Comparison of ENCODE assay signal across 11 cellular contexts in the genomic region with DNA sequence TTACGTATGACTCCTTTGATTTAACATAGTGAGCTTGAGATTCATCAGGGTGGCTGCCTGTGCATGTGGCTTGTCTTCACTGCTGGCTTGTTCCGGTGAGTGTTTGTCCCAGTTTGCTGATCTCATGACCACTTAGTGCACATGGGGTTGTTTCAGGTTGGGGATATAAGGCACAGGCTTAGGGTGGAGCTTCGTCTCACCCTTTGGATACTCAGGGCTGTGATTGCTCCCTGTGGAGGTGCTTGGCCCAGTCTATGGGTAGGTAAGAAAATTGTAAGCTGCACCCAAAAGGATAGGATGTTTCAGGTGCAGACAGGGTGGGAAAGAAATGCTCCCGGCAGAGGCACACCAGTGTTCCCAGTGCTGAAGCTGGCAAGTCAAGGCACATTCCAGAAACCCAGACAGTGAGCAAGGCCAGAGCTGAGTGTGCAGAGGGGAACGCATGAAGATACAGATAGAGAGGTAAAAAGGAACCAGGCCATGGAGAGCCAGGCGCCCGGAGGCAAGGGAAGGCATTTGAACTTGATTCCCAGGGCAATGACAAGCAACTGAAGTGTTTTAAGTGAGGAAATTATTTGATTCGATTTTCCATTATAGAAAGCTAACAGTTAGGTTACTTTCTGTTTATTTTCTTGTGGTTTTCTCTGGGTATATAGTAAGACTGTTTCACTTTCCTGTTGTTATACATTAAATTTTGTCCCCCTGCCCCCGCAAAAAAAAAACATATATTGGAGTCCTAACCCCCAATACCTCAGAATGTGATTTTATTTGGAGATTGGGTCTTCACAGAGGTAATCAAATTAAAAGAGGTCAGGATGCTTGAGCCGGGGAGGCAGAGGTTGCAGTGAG.
DNase-seq lines count a peak whose midpoint lies in the region; ATAC-seq and TF ChIP-seq lines count a peak whose summit lies in the region.
"Had no signal": no experiment of that assay in that cellular context is flagged by ENCODE, and none has a peak within 500 bp of the region (broad histone marks: within the 10 kb centered on the region; RNA-seq: fewer than 3 reads in every experiment).

No MANE protein-coding gene starts in this region.

- H3K4me2 ChIP-seq in skeletal muscle satellite cell (ENCODE audit: low read length), result no peak overlapping the region
- H3K4me2 ChIP-seq: A549 had no signal

- peak overlapping the region; percentile 87 for H3K27ac Mint-ChIP-seq in activated CD4-positive, alpha-beta T cell treated with anti-CD3 and anti-CD28 coated beads, Interleukin-2, amount 10 ng/mL, durations not matched to agents 24 days and 14 days
- H3K27ac Mint-ChIP-seq in activated CD4-positive, alpha-beta memory T cell treated with anti-CD3 and anti-CD28 coated beads for 36 hours, result peak overlapping the region; percentile 18

- WGBS in esophagus squamous epithelium, 2 donors, result 43 to 57% methylated on average over 9 of the region's 10 CpGs

- H3K27ac ChIP-seq in esophagus squamous epithelium, result peak overlapping the region in 3 of 4 donors; percentile 29 to 55 (median 31)
- H3K27ac ChIP-seq: A549 had no signal

- H3K4me3 ChIP-seq in esophagus squamous epithelium, result no peak overlapping the region
- no peak overlapping the region for H3K4me3 ChIP-seq in skeletal muscle satellite cell (ENCODE audit: low read length)
- H3K4me3 ChIP-seq: A549 had no signal

- H3K27me3 Mint-ChIP-seq in activated CD4-positive, alpha-beta T cell treated with anti-CD3 and anti-CD28 coated beads, Interleukin-2, amount 10 ng/mL, durations not matched to agents 24 days and 14 days, result no peaks in the 10 kb centered on the region
- no peaks in the 10 kb centered on the region for H3K27me3 Mint-ChIP-seq in activated CD4-positive, alpha-beta memory T cell treated with anti-CD3 and anti-CD28 coated beads for 36 hours

- POLR2A ChIA-PET in activated CD4-positive, alpha-beta memory T cell treated with anti-CD3 and anti-CD28 coated beads for 36 hours (lab: Charles Lee), result interaction anchor here (1.0 to 1.5 kb wide), 3 partner anchors 9 to 290 kb away, joined by 3 to 5 read pairs (median 3); a partner anchor contains a TSS

- TF ChIP-seq POLR2A in esophagus squamous epithelium (IDR thresholded peaks at IDR 0.05), result no peak

- no peak for ATAC-seq in GM19328 (IDR thresholded peaks at IDR 0.05; ENCODE audit: unreplicated experiment)
- ATAC-seq: A549 had no signal

- CTCF ChIA-PET in activated CD4-positive, alpha-beta memory T cell treated with anti-CD3 and anti-CD28 coated beads for 36 hours (lab: Charles Lee), result interaction anchor here (1.0 kb wide), 1 partner anchor 139 kb away, joined by 3 read pairs; no protein-coding TSS in a partner anchor

- H3K9me3 ChIP-seq in esophagus squamous epithelium (no peaks in the 10 kb centered on the region), skeletal muscle satellite cell (replicated peaks; ENCODE audit: low read length) (no peaks in the 10 kb centered on the region)
- H3K9me3 ChIP-seq: A549 had no signal

- DNase-seq in activated CD4-positive, alpha-beta T cell treated with anti-CD3 and anti-CD28 coated beads, Interleukin-2, amount 10 ng/mL, durations not matched to agents 24 days and 14 days, result peak; percentile 69
- DNase-seq in activated CD4-positive, alpha-beta T cell treated with anti-CD3 and anti-CD28 coated beads for 4 hours, result no peak
- DNase-seq in activated CD4-positive, alpha-beta memory T cell treated with anti-CD3 and anti-CD28 coated beads for 36 hours, result peak; percentile 53
- no peak for DNase-seq in esophagus squamous epithelium (lab: John Stamatoyannopoulos, UW)
- no peak for DNase-seq in middle frontal gyrus (ENCODE audit: extremely low spot score, low spot score)
- DNase-seq in SHP77 (lab: John Stamatoyannopoulos, UW), result no peak
- DNase-seq: NCI-H1694; NK-92 treated with Interleukin-12 subunit alpha and Interleukin-12 subunit beta, amount 100 ng/mL, for 24 hours had no signal

- peak overlapping the region; percentile 75 for H3K4me3 Mint-ChIP-seq in activated CD4-positive, alpha-beta T cell treated with anti-CD3 and anti-CD28 coated beads, Interleukin-2, amount 10 ng/mL, durations not matched to agents 24 days and 14 days
- peak overlapping the region; percentile 49 for H3K4me3 Mint-ChIP-seq in activated CD4-positive, alpha-beta memory T cell treated with anti-CD3 and anti-CD28 coated beads for 36 hours

- peaks cover 7 to 30% (median 17%) of the 10 kb centered on the region in 3 donors for H3K4me1 ChIP-seq in esophagus squamous epithelium
- H3K4me1 ChIP-seq in skeletal muscle satellite cell (ENCODE audit: control insufficient read depth, insufficient read depth, low read length), result peaks cover 23% of the 10 kb centered on the region
- H3K4me1 ChIP-seq: A549 had no signal

- no peaks in the 10 kb centered on the region for H3K36me3 Mint-ChIP-seq in activated CD4-positive, alpha-beta T cell treated with anti-CD3 and anti-CD28 coated beads, Interleukin-2, amount 10 ng/mL, durations not matched to agents 24 days and 14 days (ENCODE audit: low read depth)
- no peaks in the 10 kb centered on the region for H3K36me3 Mint-ChIP-seq in activated CD4-positive, alpha-beta memory T cell treated with anti-CD3 and anti-CD28 coated beads for 36 hours

- intact Hi-C loops in activated CD4-positive, alpha-beta T cell treated with anti-CD3 and anti-CD28 coated beads, Interleukin-2, amount 10 ng/mL, durations not matched to agents 24 days and 14 days (cut with micrococcal nuclease), result no loop called here
- intact Hi-C loops in activated CD4-positive, alpha-beta memory T cell treated with anti-CD3 and anti-CD28 coated beads for 36 hours (cut with micrococcal nuclease), result loop anchor here (2.0 to 10.0 kb wide), 2 partner anchors 56 to 580 kb away; no protein-coding TSS in a partner anchor
- intact Hi-C loops in esophagus squamous epithelium (cut with DNase I), result no loop called here

- H3K9ac ChIP-seq in skeletal muscle satellite cell (ENCODE audit: low read depth, low read length), result peak overlapping the region; percentile 53

- no peak for TF ChIP-seq CTCF in esophagus squamous epithelium (IDR thresholded peaks at IDR 0.05)

- H3K27me3 ChIP-seq in esophagus squamous epithelium (no peaks in the 10 kb centered on the region), skeletal muscle satellite cell (ENCODE audit: control insufficient read depth, insufficient read depth, low read length) (no peaks in the 10 kb centered on the region)

- H3K36me3 ChIP-seq in esophagus squamous epithelium, result no peaks in the 10 kb centered on the region
- no peaks in the 10 kb centered on the region for H3K36me3 ChIP-seq in skeletal muscle satellite cell (ENCODE audit: insufficient read depth, low read length)

- H3K4me1 Mint-ChIP-seq in activated CD4-positive, alpha-beta T cell treated with anti-CD3 and anti-CD28 coated beads, Interleukin-2, amount 10 ng/mL, durations not matched to agents 24 days and 14 days, result peaks cover 47% of the 10 kb centered on the region
- peaks cover 47% of the 10 kb centered on the region for H3K4me1 Mint-ChIP-seq in activated CD4-positive, alpha-beta memory T cell treated with anti-CD3 and anti-CD28 coated beads for 36 hours (ENCODE audit: low read depth)

- H3K9me3 Mint-ChIP-seq in activated CD4-positive, alpha-beta T cell treated with anti-CD3 and anti-CD28 coated beads, Interleukin-2, amount 10 ng/mL, durations not matched to agents 24 days and 14 days, result no peaks in the 10 kb centered on the region
- no peaks in the 10 kb centered on the region for H3K9me3 Mint-ChIP-seq in activated CD4-positive, alpha-beta memory T cell treated with anti-CD3 and anti-CD28 coated beads for 36 hours

Comparison
In these comparisons a context has a peak if more than half of its experiments do, and no peak if none do; other contexts are left out.
1. DNase-seq: peak in activated CD4-positive, alpha-beta T cell treated with anti-CD3 and anti-CD28 coated beads, Interleukin-2, amount 10 ng/mL, durations not matched to agents 24 days and 14 days (single experiment) and activated CD4-positive, alpha-beta memory T cell treated with anti-CD3 and anti-CD28 coated beads for 36 hours (single experiment); none in activated CD4-positive, alpha-beta T cell treated with anti-CD3 and anti-CD28 coated beads for 4 hours (0 of 2), esophagus squamous epithelium (single experiment), middle frontal gyrus (single experiment) and SHP77 (0 of 2).